Comparison of ENCODE assay signal across 36 cellular contexts in the genomic region with DNA sequence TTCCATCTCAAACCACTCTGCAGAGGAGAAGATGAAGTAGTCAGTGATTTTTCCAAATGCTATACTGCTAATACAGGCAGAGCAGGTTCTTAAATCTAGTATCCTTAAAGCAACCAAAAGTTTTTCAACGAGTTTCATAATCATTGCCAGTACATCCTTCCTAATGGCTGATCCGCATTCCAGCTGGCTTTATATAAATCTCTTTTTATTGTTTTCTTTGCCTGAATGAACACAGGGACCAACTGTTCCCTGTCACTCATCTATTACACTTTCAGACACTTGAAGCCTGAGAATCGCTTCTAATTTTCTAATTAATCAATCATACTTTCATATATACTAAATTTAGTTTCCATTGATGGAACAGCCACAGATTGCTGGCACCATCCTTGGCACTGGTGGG.
"Had no signal": no experiment of that assay in that cellular context is flagged by ENCODE, and none has a peak within 500 bp of the region (broad histone marks: within the 10 kb centered on the region; RNA-seq: fewer than 3 reads in every experiment).

No MANE protein-coding gene starts in this region.

- H3K4me3 Mint-ChIP-seq: activated B cell treated with CpG ODN at 0.5 μM for 24 hours; activated CD4-positive, alpha-beta memory T cell treated with anti-CD3 and anti-CD28 coated beads for 36 hours; activated CD4-positive, alpha-beta T cell treated with anti-CD3 and anti-CD28 coated beads, Interleukin-2, amount 10 ng/mL, durations not matched to agents 24 days and 14 days; activated CD8-positive, alpha-beta T cell treated with anti-CD3 and anti-CD28 coated beads for 36 hours; activated naive CD4-positive, alpha-beta T cell treated with anti-CD3 and anti-CD28 coated beads for 36 hours; activated naive CD8-positive, alpha-beta T cell; activated naive CD8-positive, alpha-beta T cell treated with anti-CD3 and anti-CD28 coated beads, Interleukin-2, amount 10 ng/mL, durations not matched to agents 7 days and 5 days; activated naive CD8-positive, alpha-beta T cell treated with anti-CD3 and anti-CD28 coated beads, Interleukin-2, amount 50 U/mL, for 24 hours; activated T-helper 1 cell treated with anti-CD3 and anti-CD28 coated beads, Interleukin-12 subunit alpha, Interleukin-12 subunit beta, Interleukin-2, Interleukin-4 antibody, amounts not matched to agents 30 ng/mL and 10 ng/mL and 1 ng/mL, durations not matched to agents 14 hours and 24 hours and 36 hours; activated T-helper 17 cell treated with anti-CD3 and anti-CD28 coated beads, Interleukin-2, amount 50 U/mL, for 72 hours; brain; central memory CD8-positive, alpha-beta T cell; T-helper 1 cell treated with Interleukin-12 subunit alpha and Interleukin-12 subunit beta and Interleukin-4 antibody, amounts not matched to agents 30 μg/mL and 1 μg/mL, for 36 hours; T-helper 2 cell treated with Interferon-gamma antibody and Interleukin-4, amounts not matched to agents 5 μg/mL and 100 μg/mL, for 36 hours had no signal

- H3K27me3 Mint-ChIP-seq: activated B cell treated with CpG ODN at 0.5 μM for 24 hours; activated CD4-positive, alpha-beta memory T cell treated with anti-CD3 and anti-CD28 coated beads for 36 hours; activated CD4-positive, alpha-beta T cell treated with anti-CD3 and anti-CD28 coated beads, Interleukin-2, amount 10 ng/mL, durations not matched to agents 24 days and 14 days; activated CD8-positive, alpha-beta T cell treated with anti-CD3 and anti-CD28 coated beads for 36 hours; activated naive CD8-positive, alpha-beta T cell; activated naive CD8-positive, alpha-beta T cell treated with anti-CD3 and anti-CD28 coated beads, Interleukin-2, amount 10 ng/mL, durations not matched to agents 7 days and 5 days; activated naive CD8-positive, alpha-beta T cell treated with anti-CD3 and anti-CD28 coated beads, Interleukin-2, amount 50 U/mL, for 24 hours; activated T-helper 17 cell treated with anti-CD3 and anti-CD28 coated beads, Interleukin-2, amount 50 U/mL, for 72 hours; central memory CD8-positive, alpha-beta T cell had no signal

- H3K27ac ChIP-seq: ascending aorta, cardiac muscle cell, VCaP had no signal

- H3K4me3 ChIP-seq: ascending aorta, cardiac muscle cell had no signal

- DNase-seq: activated B cell treated with CpG ODN at 0.5 μM for 24 hours; activated CD4-positive, alpha-beta memory T cell treated with anti-CD3 and anti-CD28 coated beads for 36 hours; activated CD4-positive, alpha-beta T cell treated with anti-CD3 and anti-CD28 coated beads for 4 hours; activated CD4-positive, alpha-beta T cell treated with anti-CD3 and anti-CD28 coated beads, Interleukin-2, amount 10 ng/mL, durations not matched to agents 24 days and 14 days; activated CD4-positive, alpha-beta T cell treated with anti-CD3 and anti-CD28 coated beads, Interleukin-2, amount 50 U/mL, for 1 hour; activated CD4-positive, alpha-beta T cell treated with anti-CD3 and anti-CD28 coated beads, Interleukin-2, amount 50 U/mL, for 4 hours; activated CD4-positive, CD25-positive, alpha-beta regulatory T cell treated with anti-CD3 and anti-CD28 coated beads, Interleukin-2, amount 50 U/mL, for 72 hours; activated CD8-positive, alpha-beta memory T cell treated with anti-CD3 and anti-CD28 coated beads, Interleukin-2, amount 50 U/mL, for 4 hours; activated CD8-positive, alpha-beta T cell treated with anti-CD3 and anti-CD28 coated beads for 36 hours; activated effector memory CD4-positive, alpha-beta T cell treated with anti-CD3 and anti-CD28 coated beads, Interleukin-2, amount 50 U/mL, for 16 hours; activated gamma-delta T cell treated with Interleukin-2 at 50 U/mL for 16 hours; activated naive CD4-positive, alpha-beta T cell; activated naive CD4-positive, alpha-beta T cell treated with anti-CD3 and anti-CD28 coated beads for 36 hours; activated naive CD4-positive, alpha-beta T cell treated with anti-CD3 and anti-CD28 coated beads, Interleukin-2, amount 50 U/mL, for 16 hours; activated naive CD8-positive, alpha-beta T cell treated with anti-CD3 and anti-CD28 coated beads, Interleukin-2, amount 10 ng/mL, durations not matched to agents 7 days and 5 days; activated naive CD8-positive, alpha-beta T cell treated with anti-CD3 and anti-CD28 coated beads, Interleukin-2, amount 50 U/mL, for 24 hours; activated T-cell treated with anti-CD3 and anti-CD28 coated beads for 4 hours; activated T-cell treated with anti-CD3 and anti-CD28 coated beads, Interleukin-2, amount 50 U/mL, for 1 hour; activated T-cell treated with anti-CD3 and anti-CD28 coated beads, Interleukin-2, amount 50 U/mL, for 48 hours; amygdala; anterior cingulate cortex; caudate nucleus; cerebellar nuclear complex; T-helper 1 cell; T-helper 2 cell; T-helper 9 cell had no signal

- H3K4me1 ChIP-seq: ascending aorta had no signal

- H3K36me3 Mint-ChIP-seq: activated CD4-positive, alpha-beta memory T cell treated with anti-CD3 and anti-CD28 coated beads for 36 hours; activated naive CD8-positive, alpha-beta T cell; activated naive CD8-positive, alpha-beta T cell treated with anti-CD3 and anti-CD28 coated beads, Interleukin-2, amount 10 ng/mL, durations not matched to agents 7 days and 5 days; brain had no signal

- ATAC-seq: activated CD8-positive, alpha-beta T cell treated with anti-CD3 and anti-CD28 coated beads for 36 hours; activated naive CD8-positive, alpha-beta T cell treated with anti-CD3 and anti-CD28 coated beads, Interleukin-2, amount 50 U/mL, for 24 hours; activated T-helper 17 cell treated with anti-CD3 and anti-CD28 coated beads, Interleukin-2, amount 50 U/mL, for 72 hours had no signal

- H3K4me1 Mint-ChIP-seq: activated B cell treated with CpG ODN at 0.5 μM for 24 hours; activated CD4-positive, alpha-beta T cell treated with anti-CD3 and anti-CD28 coated beads, Interleukin-2, amount 10 ng/mL, durations not matched to agents 24 days and 14 days; activated naive CD8-positive, alpha-beta T cell treated with anti-CD3 and anti-CD28 coated beads, Interleukin-2, amount 10 ng/mL, durations not matched to agents 7 days and 5 days; activated naive CD8-positive, alpha-beta T cell treated with anti-CD3 and anti-CD28 coated beads, Interleukin-2, amount 50 U/mL, for 24 hours; activated T-helper 17 cell treated with anti-CD3 and anti-CD28 coated beads, Interleukin-2, amount 50 U/mL, for 72 hours; brain; central memory CD8-positive, alpha-beta T cell had no signal

- H3K27me3 ChIP-seq: ascending aorta, cardiac muscle cell had no signal

- H3K9me3 ChIP-seq: ascending aorta had no signal

- H3K27ac Mint-ChIP-seq: activated B cell treated with CpG ODN at 0.5 μM for 24 hours; activated CD4-positive, alpha-beta memory T cell treated with anti-CD3 and anti-CD28 coated beads for 36 hours; activated CD4-positive, alpha-beta T cell treated with anti-CD3 and anti-CD28 coated beads, Interleukin-2, amount 10 ng/mL, durations not matched to agents 24 days and 14 days; activated CD8-positive, alpha-beta T cell treated with anti-CD3 and anti-CD28 coated beads for 36 hours; activated naive CD4-positive, alpha-beta T cell treated with anti-CD3 and anti-CD28 coated beads for 36 hours; activated naive CD8-positive, alpha-beta T cell; activated naive CD8-positive, alpha-beta T cell treated with anti-CD3 and anti-CD28 coated beads, Interleukin-2, amount 10 ng/mL, durations not matched to agents 7 days and 5 days; activated naive CD8-positive, alpha-beta T cell treated with anti-CD3 and anti-CD28 coated beads, Interleukin-2, amount 50 U/mL, for 24 hours; activated T-helper 1 cell treated with anti-CD3 and anti-CD28 coated beads, Interleukin-12 subunit alpha, Interleukin-12 subunit beta, Interleukin-2, Interleukin-4 antibody, amounts not matched to agents 30 ng/mL and 10 ng/mL and 1 ng/mL, durations not matched to agents 14 hours and 24 hours and 36 hours; activated T-helper 17 cell treated with anti-CD3 and anti-CD28 coated beads, Interleukin-2, amount 50 U/mL, for 72 hours; T-helper 1 cell treated with Interleukin-12 subunit alpha and Interleukin-12 subunit beta and Interleukin-4 antibody, amounts not matched to agents 30 μg/mL and 1 μg/mL, for 36 hours; T-helper 2 cell treated with Interferon-gamma antibody and Interleukin-4, amounts not matched to agents 5 μg/mL and 100 μg/mL, for 36 hours had no signal

- H3K36me3 ChIP-seq: ascending aorta, cardiac muscle cell had no signal

- H3K9me3 Mint-ChIP-seq: activated CD4-positive, alpha-beta memory T cell treated with anti-CD3 and anti-CD28 coated beads for 36 hours had no signal
